Comparison of ENCODE assay signal across 16 cellular contexts in genomic region chr6:31614075-31614619, GRCh38. TPM values are rescaled to one million over a fixed set of nuclear protein-coding genes. Genes with fewer than 3 reads are reported as not detected.
DNase-seq lines count a peak whose midpoint lies in the region; ATAC-seq, FAIRE-seq and TF ChIP-seq lines count a peak whose summit lies in the region.
"Had no signal": no experiment of that assay in that cellular context is flagged by ENCODE, and none has a peak within 500 bp of the region (broad histone marks: within the 10 kb centered on the region; RNA-seq: fewer than 3 reads in every experiment).

No MANE protein-coding gene starts in this region.

- BruUV-seq in PC-3 (replicated peaks; lab: Mats Ljungman, UMichigan), result no TSS peak

- no peak for TF ChIP-seq EP300 in stomach (IDR thresholded peaks at IDR 0.05)

- DNase-seq in Ammon's horn (ENCODE audit: low spot score) (peak; percentile 50), GM19239 (ENCODE audit: insufficient read length, low spot score) (no peak), PC-3 (no peak), medulla oblongata (ENCODE audit: extremely low spot score) (peak; percentile 62), DMS53 (lab: John Stamatoyannopoulos, UW) (no peak), islet precursor cell (no peak), stomach (no peak)
- DNase-seq: EL; glutamatergic neuron; left cardiac atrium; NCI-H1048; NCI-H446; pancreas; stimulated activated CD8-positive, alpha-beta memory T cell treated with anti-CD3 and anti-CD28 coated beads, Interleukin-4, amount 100 ng/mL, for 48 hours had no signal

- H3K9me3 ChIP-seq in PC-3 (ENCODE audit: low read length) (no peaks in the 10 kb centered on the region), stomach (no peaks in the 10 kb centered on the region)
- H3K9me3 ChIP-seq: pancreas had no signal

- TF ChIP-seq CTCF in PC-3 (conservative IDR thresholded peaks at IDR 0.05; ENCODE audit: low read depth, low read length) (no peak), stomach (IDR thresholded peaks at IDR 0.05) (no peak)

- peak; percentile 85 for FAIRE-seq in GM19239 (lab: Jason Lieb, UNC)
- FAIRE-seq: endometrium, pancreas had no signal

- POLR2A ChIA-PET in PC-3 (lab: Charles Lee; ENCODE audit: unreplicated experiment), result no interaction called here

- TF ChIP-seq POLR2A in stomach (IDR thresholded peaks at IDR 0.05), result no peak

- H3F3A ChIP-seq in PC-3 (ENCODE audit: low read length, unreplicated experiment), result no peaks in the 10 kb centered on the region

- H3K4me3 ChIP-seq in PC-3 (ENCODE audit: low read length), result no peak overlapping the region
- H3K4me3 ChIP-seq in stomach, result no peak overlapping the region
- H3K4me3 ChIP-seq: pancreas had no signal

- H3K9ac ChIP-seq in PC-3 (ENCODE audit: low read length), result no peak overlapping the region

- H2AFZ ChIP-seq in PC-3 (ENCODE audit: low read length), result no peak overlapping the region

- no peaks in the 10 kb centered on the region for H3K27me3 ChIP-seq in PC-3 (ENCODE audit: low read length)
- no peaks in the 10 kb centered on the region for H3K27me3 ChIP-seq in stomach
- H3K27me3 ChIP-seq: pancreas had no signal

- WGBS in stomach, 5 donors, result 65 to 82% (median 77%) methylated on average over 7 to 8 of the region's 8 CpGs

- H3K4me2 ChIP-seq in PC-3 (ENCODE audit: low read length), result no peak overlapping the region

- no peaks in the 10 kb centered on the region for H3K4me1 ChIP-seq in PC-3 (ENCODE audit: insufficient read depth, low read length)
- H3K4me1 ChIP-seq in stomach, result peaks cover 0 to under 1% (median 0%) of the 10 kb centered on the region in 4 donors
- H3K4me1 ChIP-seq: pancreas had no signal

- ATAC-seq in PC-3, result peak; percentile 15; the same call in 1 of the 2 replicates
- no peak for ATAC-seq in HG02884 (IDR thresholded peaks at IDR 0.05; ENCODE audit: unreplicated experiment)

- no peaks in the 10 kb centered on the region for H3K36me3 ChIP-seq in PC-3 (ENCODE audit: low read depth, low read length)
- no peaks in the 10 kb centered on the region for H3K36me3 ChIP-seq in stomach
- H3K36me3 ChIP-seq: pancreas had no signal

- H3K9me2 ChIP-seq in PC-3 (replicated peaks; ENCODE audit: low read length), result no peaks in the 10 kb centered on the region

- no peak overlapping the region for H3K27ac ChIP-seq in PC-3 (ENCODE audit: low read length)
- peak overlapping the region in 2 of 5 donors; percentile 43 to 67 for H3K27ac ChIP-seq in stomach

- CTCF ChIA-PET in PC-3 (lab: Charles Lee), result no interaction called here

- intact Hi-C loops in PC-3 (cut with micrococcal nuclease), result no loop called here
- intact Hi-C loops in stomach (cut with DNase I; ENCODE audit: low total_unique reads), result no loop called here

- no peaks in the 10 kb centered on the region for H3K79me2 ChIP-seq in PC-3 (ENCODE audit: low read length)

- no peaks in the 10 kb centered on the region for H4K20me1 ChIP-seq in PC-3 (ENCODE audit: low read length)

RNA-seq across cellular contexts. Expression of gene AIF1, which starts 0.9 kb away (rescaled TPM):
- total RNA-seq in PC-3 (2014; rRNA removed) (not detected in 2 replicates), stomach (10 to 100 TPM in 2 of 5 donors, 1 to 10 TPM in 2, not detected in 1; 3.2 to 38.3 (median 15.6) TPM)
- 10 to 100 TPM; 28.2 to 74.2 (median 68.7) TPM for polyA plus RNA-seq in stomach

RNA-seq across cellular contexts. Expression of gene PRRC2A, which starts 6.4 kb away (rescaled TPM):
- total RNA-seq in PC-3 (2014; rRNA removed), result 123 and 169 TPM in 2 replicates
- total RNA-seq in stomach, result 100 to 1,000 TPM in 3 of 5 donors, 10 to 100 TPM in 2; 49.4 to 125 (median 107) TPM
- 100 to 1,000 TPM in 1 of 3 donors, 10 to 100 TPM in 2; 56.4 to 109 (median 80.8) TPM for polyA plus RNA-seq in stomach

RNA-seq across cellular contexts. Expression of gene NCR3, which starts 21.3 kb away (rescaled TPM):
- total RNA-seq in PC-3 (2014; rRNA removed) (0.26 TPM in 1 of 2 replicates, not detected in the other), stomach (not detected)
- polyA plus RNA-seq in stomach, result under 1 TPM in 1 of 3 donors, not detected in 2; 0.25 TPM
- polyA plus RNA-seq: pancreas had no signal

RNA-seq across cellular contexts. Expression of gene LST1, which starts 28.1 kb away (rescaled TPM):
- total RNA-seq in PC-3 (2014; rRNA removed), result not detected in 2 replicates
- 1 to 10 TPM in 2 of 5 donors, not detected in 3; 2.9 to 6.7 TPM for total RNA-seq in stomach
- polyA plus RNA-seq in stomach, result 10 to 100 TPM in 2 of 3 donors, 1 to 10 TPM in 1; 8.8 to 35.4 (median 26.7) TPM

RNA-seq across cellular contexts. Expression of gene LTB, which starts 31.9 kb away (rescaled TPM):
- 1.5 TPM in 1 of 2 replicates, not detected in the other for total RNA-seq in PC-3 (2014; rRNA removed)
- 1 to 10 TPM in 1 of 5 donors, not detected in 4; 4.8 TPM for total RNA-seq in stomach
- polyA plus RNA-seq in stomach, result 10 to 100 TPM in 1 of 3 donors, 1 to 10 TPM in 2; 4.2 to 13.4 (median 9.0) TPM

Comparison
In these comparisons a context has a peak if more than half of its experiments do, and no peak if none do; other contexts are left out.
1. DNase-seq: peak in Ammon's horn (single experiment) and medulla oblongata (single experiment); none in GM19239 (single experiment), PC-3 (single experiment), DMS53 (single experiment), islet precursor cell (single experiment) and stomach (single experiment).